Comparison of ENCODE assay signal across 20 cellular contexts in genomic region chr3:122586918-122587317, GRCh38. TPM values are rescaled to one million over a fixed set of nuclear protein-coding genes. Genes with fewer than 3 reads are reported as not detected.
A peak's percentile ranks its signal among the peaks of the same experiment; 100 is the strongest.
DNase-seq lines count a peak whose midpoint lies in the region; ATAC-seq and TF ChIP-seq lines count a peak whose summit lies in the region.
"Had no signal": no experiment of that assay in that cellular context is flagged by ENCODE, and none has a peak within 500 bp of the region (broad histone marks: within the 10 kb centered on the region; RNA-seq: fewer than 3 reads in every experiment).

No MANE protein-coding gene starts in this region.

- H3K9me3 ChIP-seq in OCI-LY3 (ENCODE audit: insufficient read depth, low read length) (peaks cover 15% of the 10 kb centered on the region; the same call in 1 of the 2 replicates), endodermal cell (ENCODE audit: control insufficient read depth, low read length) (peaks cover 20% of the 10 kb centered on the region)

- peak overlapping the region; percentile 50 for H3K4me3 Mint-ChIP-seq in activated naive CD4-positive, alpha-beta T cell treated with anti-CD3 and anti-CD28 coated beads, Interleukin-2, amount 50 U/mL, for 24 hours
- H3K4me3 Mint-ChIP-seq in activated naive CD8-positive, alpha-beta T cell treated with anti-CD3 and anti-CD28 coated beads, Interleukin-2, amount 50 U/mL, for 24 hours, result no peak overlapping the region
- no peak overlapping the region for H3K4me3 Mint-ChIP-seq in stimulated activated memory B cell treated with anti-CD40 and anti-IgM and Interleukin-4, amounts not matched to agents 10 μg/mL and 1 μg/mL and 100 μg/mL, for 72 hours
- no peak overlapping the region for H3K4me3 Mint-ChIP-seq in endodermal cell

- H3K36me3 ChIP-seq in OCI-LY3 (replicated peaks; ENCODE audit: low read depth, low read length) (peaks cover 71% of the 10 kb centered on the region), H7 (replicated peaks; ENCODE audit: control insufficient read depth, insufficient read depth, low read length) (no peaks in the 10 kb centered on the region), endodermal cell (ENCODE audit: control insufficient read depth, insufficient read depth, low read length) (no peaks in the 10 kb centered on the region)
- H3K36me3 ChIP-seq: HAP-1 had no signal

- peaks cover 56% of the 10 kb centered on the region for H3K4me1 Mint-ChIP-seq in activated naive CD4-positive, alpha-beta T cell treated with anti-CD3 and anti-CD28 coated beads, Interleukin-2, amount 50 U/mL, for 24 hours
- H3K4me1 Mint-ChIP-seq in activated naive CD8-positive, alpha-beta T cell treated with anti-CD3 and anti-CD28 coated beads, Interleukin-2, amount 50 U/mL, for 24 hours, result peaks cover 63% of the 10 kb centered on the region
- peaks cover 64% of the 10 kb centered on the region for H3K4me1 Mint-ChIP-seq in stimulated activated memory B cell treated with anti-CD40 and anti-IgM and Interleukin-4, amounts not matched to agents 10 μg/mL and 1 μg/mL and 100 μg/mL, for 72 hours
- no peaks in the 10 kb centered on the region for H3K4me1 Mint-ChIP-seq in endodermal cell

- ATAC-seq in activated naive CD8-positive, alpha-beta T cell treated with anti-CD3 and anti-CD28 coated beads, Interleukin-2, amount 50 U/mL, for 24 hours, result peak; percentile 35
- no peak for ATAC-seq in stimulated activated memory B cell treated with anti-CD40 and anti-IgM and Interleukin-4, amounts not matched to agents 10 μg/mL and 1 μg/mL and 100 μg/mL, for 72 hours
- no peak for ATAC-seq in HG03097 (IDR thresholded peaks at IDR 0.05; ENCODE audit: low FRiP score, unreplicated experiment)

- H3K27me3 Mint-ChIP-seq in activated naive CD4-positive, alpha-beta T cell treated with anti-CD3 and anti-CD28 coated beads, Interleukin-2, amount 50 U/mL, for 24 hours, result no peaks in the 10 kb centered on the region
- H3K27me3 Mint-ChIP-seq in activated naive CD8-positive, alpha-beta T cell treated with anti-CD3 and anti-CD28 coated beads, Interleukin-2, amount 50 U/mL, for 24 hours, result no peaks in the 10 kb centered on the region
- H3K27me3 Mint-ChIP-seq in stimulated activated memory B cell treated with anti-CD40 and anti-IgM and Interleukin-4, amounts not matched to agents 10 μg/mL and 1 μg/mL and 100 μg/mL, for 72 hours, result no peaks in the 10 kb centered on the region
- no peaks in the 10 kb centered on the region for H3K27me3 Mint-ChIP-seq in endodermal cell (ENCODE audit: insufficient read depth)

- H4K20me1 ChIP-seq in OCI-LY3 (ENCODE audit: insufficient read depth, low read length), result no peaks in the 10 kb centered on the region

- H3K27me3 ChIP-seq in OCI-LY3 (ENCODE audit: low read depth, low read length) (no peaks in the 10 kb centered on the region), H7 (ENCODE audit: control insufficient read depth, insufficient read depth, low read length) (no peaks in the 10 kb centered on the region), endodermal cell (ENCODE audit: control insufficient read depth, insufficient read depth, low read length, poor library complexity, severe bottlenecking) (no peaks in the 10 kb centered on the region)

- peak overlapping the region; percentile 82 for H3K27ac Mint-ChIP-seq in activated naive CD4-positive, alpha-beta T cell treated with anti-CD3 and anti-CD28 coated beads, Interleukin-2, amount 50 U/mL, for 24 hours
- H3K27ac Mint-ChIP-seq in activated naive CD8-positive, alpha-beta T cell treated with anti-CD3 and anti-CD28 coated beads, Interleukin-2, amount 50 U/mL, for 24 hours, result peak overlapping the region; percentile 52
- peak overlapping the region; percentile 66 for H3K27ac Mint-ChIP-seq in stimulated activated memory B cell treated with anti-CD40 and anti-IgM and Interleukin-4, amounts not matched to agents 10 μg/mL and 1 μg/mL and 100 μg/mL, for 72 hours
- no peak overlapping the region for H3K27ac Mint-ChIP-seq in endodermal cell

- H3K4me3 ChIP-seq in OCI-LY3 (ENCODE audit: low read length) (no peak overlapping the region), H7 (ENCODE audit: insufficient read depth, low read depth, low read length) (no peak overlapping the region), endodermal cell (ENCODE audit: low read length) (no peak overlapping the region)
- H3K4me3 ChIP-seq: HAP-1 had no signal

- TF ChIP-seq CTCF in OCI-LY3 (IDR thresholded peaks at IDR 0.05; ENCODE audit: low read depth, low read length) (no peak), endodermal cell (conservative IDR thresholded peaks at IDR 0.05) (no peak)

- H3K9ac ChIP-seq in OCI-LY3 (ENCODE audit: low read length), result peak overlapping the region; percentile 2; the same call in 1 of the 2 replicates
- H3K9ac ChIP-seq in endodermal cell (ENCODE audit: extremely low read depth, low read length, poor library complexity, severe bottlenecking), result no peak overlapping the region

- peak overlapping the region; percentile 75 for H3K4me2 ChIP-seq in OCI-LY3 (ENCODE audit: low read length)

- H3K4me1 ChIP-seq in OCI-LY3 (ENCODE audit: low read length), result peaks cover 62% of the 10 kb centered on the region
- no peaks in the 10 kb centered on the region for H3K4me1 ChIP-seq in endodermal cell (ENCODE audit: control insufficient read depth, insufficient read depth, low read length)

- no peak overlapping the region for H2AFZ ChIP-seq in OCI-LY3 (ENCODE audit: low read depth, low read length)

- peaks cover 8% of the 10 kb centered on the region for H3K9me3 Mint-ChIP-seq in activated naive CD4-positive, alpha-beta T cell treated with anti-CD3 and anti-CD28 coated beads, Interleukin-2, amount 50 U/mL, for 24 hours
- peaks cover 15% of the 10 kb centered on the region for H3K9me3 Mint-ChIP-seq in activated naive CD8-positive, alpha-beta T cell treated with anti-CD3 and anti-CD28 coated beads, Interleukin-2, amount 50 U/mL, for 24 hours
- H3K9me3 Mint-ChIP-seq in stimulated activated memory B cell treated with anti-CD40 and anti-IgM and Interleukin-4, amounts not matched to agents 10 μg/mL and 1 μg/mL and 100 μg/mL, for 72 hours, result peaks cover 11% of the 10 kb centered on the region
- peaks cover 17% of the 10 kb centered on the region for H3K9me3 Mint-ChIP-seq in endodermal cell

- peaks cover 94% of the 10 kb centered on the region for H3K79me2 ChIP-seq in OCI-LY3 (ENCODE audit: low read length)

- H3K36me3 Mint-ChIP-seq in activated naive CD4-positive, alpha-beta T cell treated with anti-CD3 and anti-CD28 coated beads, Interleukin-2, amount 50 U/mL, for 24 hours, result peaks cover 26% of the 10 kb centered on the region
- peaks cover 40% of the 10 kb centered on the region for H3K36me3 Mint-ChIP-seq in activated naive CD8-positive, alpha-beta T cell treated with anti-CD3 and anti-CD28 coated beads, Interleukin-2, amount 50 U/mL, for 24 hours (ENCODE audit: low read depth)
- H3K36me3 Mint-ChIP-seq in stimulated activated memory B cell treated with anti-CD40 and anti-IgM and Interleukin-4, amounts not matched to agents 10 μg/mL and 1 μg/mL and 100 μg/mL, for 72 hours, result peaks cover 43% of the 10 kb centered on the region
- peaks cover 2% of the 10 kb centered on the region for H3K36me3 Mint-ChIP-seq in endodermal cell (ENCODE audit: low read depth)

- H3K27ac ChIP-seq in OCI-LY3 (ENCODE audit: low read length) (peak overlapping the region; percentile 98), endodermal cell (ENCODE audit: low read depth, low read length) (no peak overlapping the region)
- H3K27ac ChIP-seq: C4-2B, RWPE1 had no signal

- DNase-seq in activated naive CD4-positive, alpha-beta T cell (lab: John Stamatoyannopoulos, UW), result no peak
- no peak for DNase-seq in activated naive CD8-positive, alpha-beta T cell treated with anti-CD3 and anti-CD28 coated beads, Interleukin-2, amount 50 U/mL, for 24 hours
- DNase-seq in H7 (no peak), endodermal cell (no peak)
- DNase-seq: DND-41, NCI-H1417 treated with DMSO at 0.1 percent for 48 hours, NCI-H1930, NCI-H345, NCI-H524 treated with DMSO at 0.1 percent for 48 hours, PC-3 had no signal

RNA-seq across cellular contexts. Expression of gene PARP15, which starts 9.5 kb away (rescaled TPM):
- total RNA-seq in H7 (2014; rRNA removed; shearing (Covaris generic)), result not detected in 2 replicates
- total RNA-seq in endodermal cell, result under 1 TPM; 0.18 to 0.44 TPM
- polyA plus RNA-seq in endodermal cell (2013, experiment 1 of 2), result not detected
- polyA plus RNA-seq in endodermal cell (2013, experiment 2 of 2), result not detected
- total RNA-seq: G401, HT-29, MCF 10A, PC-3 had no signal

RNA-seq across cellular contexts. Expression of gene DTX3L, which starts 22.8 kb away (rescaled TPM):
- total RNA-seq in H7 (2014; rRNA removed; shearing (Covaris generic)), result 1.9 and 2.0 TPM in 2 replicates
- 1 to 10 TPM; 4.9 to 6.6 TPM for total RNA-seq in endodermal cell
- 0.85 TPM for polyA plus RNA-seq in endodermal cell (2013, experiment 1 of 2)
- polyA plus RNA-seq in endodermal cell (2013, experiment 2 of 2), result 1.1 TPM

RNA-seq across cellular contexts. Expression of gene PARP9, which starts 22.8 kb away (rescaled TPM):
- 1.1 TPM in 2 replicates for total RNA-seq in H7 (2014; rRNA removed; shearing (Covaris generic))
- total RNA-seq in endodermal cell, result 1 to 10 TPM; 3.7 to 4.3 TPM
- 0.96 TPM for polyA plus RNA-seq in endodermal cell (2013, experiment 1 of 2)
- polyA plus RNA-seq in endodermal cell (2013, experiment 2 of 2), result 0.99 TPM
